ENCODE assay signal across 18 cellular contexts in genomic region chr7:148664319-148664718, GRCh38. TPM values are rescaled to one million over a fixed set of nuclear protein-coding genes. Genes with fewer than 3 reads are reported as not detected.
A peak's percentile ranks its signal among the peaks of the same experiment; 100 is the strongest.
DNase-seq lines count a peak whose midpoint lies in the region; ATAC-seq, FAIRE-seq and TF ChIP-seq lines count a peak whose summit lies in the region.
"Had no signal": no experiment of that assay in that cellular context is flagged by ENCODE, and none has a peak within 500 bp of the region (broad histone marks: within the 10 kb centered on the region; RNA-seq: fewer than 3 reads in every experiment).

No MANE protein-coding gene starts in this region.

- TF ChIP-seq RAD21 in HepG2 (CRISPR knock-in tag; IDR thresholded peaks at IDR 0.05), result no peak

- WGBS in H9 (ENCODE audit: extremely low coverage, insufficient read length, low lambda C conversion rate), result no CpG with 5 or more reads among the region's 6 CpGs
- WGBS in HepG2 (ENCODE audit: low lambda C conversion rate), result 16% methylated on average over 6 of the region's 6 CpGs

- POLR2A ChIA-PET in OCI-LY7 (lab: Charles Lee) (no interaction called here), HepG2 (lab: Yijun Ruan, JAX) (no interaction called here)

- H2BK12ac ChIP-seq in H9 (ENCODE audit: insufficient read length, low read depth, low read length), result no peak overlapping the region

- H4K5ac ChIP-seq in H9 (ENCODE audit: insufficient read length, low read depth, low read length), result no peak overlapping the region

- no peak overlapping the region for H3K27ac Mint-ChIP-seq in H9
- no peak overlapping the region for H3K27ac Mint-ChIP-seq in stimulated activated effector memory CD8-positive, alpha-beta T cell treated with anti-CD3 and anti-CD28 coated beads, Interleukin-12 subunit alpha, Interleukin-12 subunit beta, amount 100 ng/mL, for 72 hours
- H3K27ac Mint-ChIP-seq: CD4-positive, alpha-beta T cell; effector memory CD8-positive, alpha-beta T cell; stimulated activated memory B cell treated with anti-CD40 and anti-IgM and Interleukin-4, amounts not matched to agents 10 μg/mL and 1 μg/mL and 100 μg/mL, for 72 hours had no signal

- H2BK20ac ChIP-seq in H9 (ENCODE audit: low read depth, low read length, poor library complexity, severe bottlenecking), result no peak overlapping the region

- no peaks in the 10 kb centered on the region for H3K23me2 ChIP-seq in H9 (ENCODE audit: insufficient read length, low read depth, low read length, poor library complexity, severe bottlenecking)

- H3K9ac ChIP-seq in H9 (ENCODE audit: extremely low read depth, insufficient read length, low read length) (no peak overlapping the region), HepG2 (ENCODE audit: insufficient read depth, low read depth, low read length) (no peak overlapping the region)

- TF ChIP-seq POLR2A in HepG2 (IDR thresholded peaks at IDR 0.05; ENCODE audit: insufficient read depth in 1 of 2, low read depth in 2 of 2, low read length in 2 of 2), result no peak

- no peak overlapping the region for H4K91ac ChIP-seq in H9 (ENCODE audit: insufficient read length, low read depth, low read length)

- H3T11ph ChIP-seq in H9 (ENCODE audit: low read length), result no peak overlapping the region

- H2BK120ac ChIP-seq in H9 (ENCODE audit: low read depth, low read length, poor library complexity, severe bottlenecking), result no peak overlapping the region

- H3K79me1 ChIP-seq in H9 (ENCODE audit: insufficient read depth, low read depth, low read length, poor library complexity, severe bottlenecking), result no peaks in the 10 kb centered on the region

- H3K79me2 ChIP-seq in H9 (ENCODE audit: insufficient read depth, low read length) (no peaks in the 10 kb centered on the region), OCI-LY7 (ENCODE audit: insufficient read depth, low read depth, low read length) (no peaks in the 10 kb centered on the region), HepG2 (ENCODE audit: insufficient read depth, low read length) (no peaks in the 10 kb centered on the region)

- H3K4me1 ChIP-seq in H9 (ENCODE audit: insufficient read depth, low read length) (no peaks in the 10 kb centered on the region), right atrium auricular region (no peaks in the 10 kb centered on the region), OCI-LY7 (ENCODE audit: insufficient read depth, low read length, poor library complexity, severe bottlenecking) (no peaks in the 10 kb centered on the region), HepG2 (ENCODE audit: insufficient read depth, low read length) (no peaks in the 10 kb centered on the region)

- no peaks in the 10 kb centered on the region for H3K27me3 Mint-ChIP-seq in H9 (ENCODE audit: low read depth)
- H3K27me3 Mint-ChIP-seq: CD4-positive, alpha-beta T cell had no signal

- H2AK5ac ChIP-seq in H9 (ENCODE audit: insufficient read length, low read length), result no peak overlapping the region

- peaks cover 0 to 2% of the 10 kb centered on the region in 2 experiments; a peak in 1 of 4 replicates for H3K4me1 Mint-ChIP-seq in H9
- no peaks in the 10 kb centered on the region for H3K4me1 Mint-ChIP-seq in stimulated activated effector memory CD8-positive, alpha-beta T cell treated with anti-CD3 and anti-CD28 coated beads, Interleukin-12 subunit alpha, Interleukin-12 subunit beta, amount 100 ng/mL, for 72 hours
- H3K4me1 Mint-ChIP-seq: stimulated activated memory B cell treated with anti-CD40 and anti-IgM and Interleukin-4, amounts not matched to agents 10 μg/mL and 1 μg/mL and 100 μg/mL, for 72 hours had no signal

- H4K20me1 ChIP-seq in H9 (ENCODE audit: control insufficient read depth, insufficient read depth, insufficient read length) (no peaks in the 10 kb centered on the region), OCI-LY7 (ENCODE audit: insufficient read depth, low read length) (no peaks in the 10 kb centered on the region), HepG2 (ENCODE audit: insufficient read depth, low read length) (no peaks in the 10 kb centered on the region)

- no peak overlapping the region for H3K23ac ChIP-seq in H9 (ENCODE audit: insufficient read length, low read depth, low read length)

- CTCF ChIA-PET in OCI-LY7 (lab: Charles Lee; ENCODE audit: unreplicated experiment), result no interaction called here
- CTCF ChIA-PET in HepG2 (lab: Yijun Ruan, JAX; ENCODE audit: low intra/inter-chr PET ratio, low total read pairs), result no interaction called here

- H3K36me3 Mint-ChIP-seq in H9 (ENCODE audit: insufficient read depth in 1 of 3, low read depth in 3 of 3), result no peaks in the 10 kb centered on the region
- H3K36me3 Mint-ChIP-seq in stimulated activated effector memory CD8-positive, alpha-beta T cell treated with anti-CD3 and anti-CD28 coated beads, Interleukin-12 subunit alpha, Interleukin-12 subunit beta, amount 100 ng/mL, for 72 hours, result no peaks in the 10 kb centered on the region
- H3K36me3 Mint-ChIP-seq: stimulated activated memory B cell treated with anti-CD40 and anti-IgM and Interleukin-4, amounts not matched to agents 10 μg/mL and 1 μg/mL and 100 μg/mL, for 72 hours had no signal

- H3K36me3 ChIP-seq in right atrium auricular region, result no peaks in the 10 kb centered on the region
- no peaks in the 10 kb centered on the region for H3K36me3 ChIP-seq in OCI-LY7 (ENCODE audit: insufficient read depth, low read length)
- no peaks in the 10 kb centered on the region for H3K36me3 ChIP-seq in HepG2 (replicated peaks in 1 of 2; ENCODE audit: control insufficient read depth in 1 of 2, insufficient read depth in 2 of 2, low read length in 2 of 2)

- DNase-seq in H9 (no peak), choroid plexus epithelial cell (ENCODE audit: low read depth) (peak; percentile 91), right atrium auricular region (ENCODE audit: low spot score) (peak; percentile 61), stromal cell of bone marrow (ENCODE audit: low read depth) (peak; percentile 94), OCI-LY7 (ENCODE audit: low spot score) (no peak), HepG2 (ENCODE audit: low spot score) (no peak)
- no peak for DNase-seq in effector CD4-positive, alpha-beta T cell
- no peak for DNase-seq in stimulated activated effector memory CD8-positive, alpha-beta T cell treated with anti-CD3 and anti-CD28 coated beads, Interleukin-12 subunit alpha, Interleukin-12 subunit beta, amount 100 ng/mL, for 72 hours (ENCODE audit: low spot score in 2 of 2)
- DNase-seq: activated T-cell treated with anti-CD3 and anti-CD28 coated beads, Interleukin-2, amount 50 U/mL, for 1 hour; amniotic stem cell; CD4-positive, alpha-beta T cell; effector memory CD8-positive, alpha-beta T cell; GDM1; NCI-H345; PC-9; stimulated activated CD4-positive, alpha-beta T cell treated with anti-CD3 and anti-CD28 coated beads, Interleukin-2, amount 100 ng/mL, for 48 hours; T-helper 1 cell had no signal

- no peaks in the 10 kb centered on the region for H3K9me2 ChIP-seq in OCI-LY7 (ENCODE audit: insufficient read depth, low read length)

- no peak overlapping the region for H3K4me3 Mint-ChIP-seq in H9
- no peak overlapping the region for H3K4me3 Mint-ChIP-seq in stimulated activated effector memory CD8-positive, alpha-beta T cell treated with anti-CD3 and anti-CD28 coated beads, Interleukin-12 subunit alpha, Interleukin-12 subunit beta, amount 100 ng/mL, for 72 hours
- H3K4me3 Mint-ChIP-seq: CD4-positive, alpha-beta T cell; effector memory CD8-positive, alpha-beta T cell; stimulated activated memory B cell treated with anti-CD40 and anti-IgM and Interleukin-4, amounts not matched to agents 10 μg/mL and 1 μg/mL and 100 μg/mL, for 72 hours had no signal

- no TSS peak for BruUV-seq in OCI-LY7 (replicated peaks; lab: Mats Ljungman, UMichigan)
- BruUV-seq in HepG2 (replicated peaks; lab: Mats Ljungman, UMichigan), result no TSS peak

- H3K27me3 ChIP-seq in H9 (ENCODE audit: insufficient read depth, low read length), result no peaks in the 10 kb centered on the region
- H3K27me3 ChIP-seq in right atrium auricular region, result no peaks in the 10 kb centered on the region
- H3K27me3 ChIP-seq in HepG2 (ENCODE audit: control insufficient read depth in 1 of 2, insufficient read depth in 2 of 2, low read length in 2 of 2), result peaks cover 0 to 1% of the 10 kb centered on the region in 2 experiments; a peak in 2 of 5 replicates

- H4K8ac ChIP-seq in H9 (replicated peaks; ENCODE audit: insufficient read length, low read depth, low read length), result no peak overlapping the region

- in situ Hi-C loops in HepG2 (cut with HindIII; ENCODE audit: extremely low pct_ligation_motif_present, low pct_unique_long_range_greater_than_20kb), result no loop called here

- no peaks in the 10 kb centered on the region for H3K9me3 Mint-ChIP-seq in H9
- no peaks in the 10 kb centered on the region for H3K9me3 Mint-ChIP-seq in stimulated activated effector memory CD8-positive, alpha-beta T cell treated with anti-CD3 and anti-CD28 coated beads, Interleukin-12 subunit alpha, Interleukin-12 subunit beta, amount 100 ng/mL, for 72 hours
- H3K9me3 Mint-ChIP-seq: CD4-positive, alpha-beta T cell; effector memory CD8-positive, alpha-beta T cell had no signal

- 0 out of 2 replicates have a peak overlapping the region, but pooled peaks have one; percentile 56 for H3K14ac ChIP-seq in H9 (ENCODE audit: insufficient read depth, low read length)

- no peak for TF ChIP-seq EP300 in HepG2 (IDR thresholded peaks at IDR 0.05; ENCODE audit: low read depth in 2 of 2, low read length in 2 of 2)
- no peak for TF ChIP-seq EP300 in HepG2 (CRISPR knock-in tag; IDR thresholded peaks at IDR 0.05; ENCODE audit: borderline replicate concordance)

- H3K4ac ChIP-seq in H9 (ENCODE audit: low read depth, low read length), result no peak overlapping the region

- no peak overlapping the region for H2BK15ac ChIP-seq in H9 (ENCODE audit: low read depth, low read length)

- no peak overlapping the region for H3K4me2 ChIP-seq in H9 (ENCODE audit: insufficient read depth, insufficient read length, low read length)
- H3K4me2 ChIP-seq in OCI-LY7 (ENCODE audit: low read length), result no peak overlapping the region
- H3K4me2 ChIP-seq in HepG2 (ENCODE audit: low read depth, low read length), result no peak overlapping the region
- H3K4me2 ChIP-seq: PC-9 had no signal

- no peak for ATAC-seq in HepG2
- ATAC-seq in stimulated activated effector memory CD8-positive, alpha-beta T cell treated with anti-CD3 and anti-CD28 coated beads, Interleukin-12 subunit alpha, Interleukin-12 subunit beta, amount 100 ng/mL, for 72 hours, result no peak
- ATAC-seq: effector memory CD8-positive, alpha-beta T cell; stimulated activated memory B cell treated with anti-CD40 and anti-IgM and Interleukin-4, amounts not matched to agents 10 μg/mL and 1 μg/mL and 100 μg/mL, for 72 hours had no signal

- H3K56ac ChIP-seq in H9 (ENCODE audit: insufficient read length, low read depth, low read length), result no peak overlapping the region

- H2BK5ac ChIP-seq in H9 (ENCODE audit: insufficient read length, low read length), result no peak overlapping the region

- H2AFZ ChIP-seq in H9 (ENCODE audit: low read length), result peak overlapping the region; percentile 45
- H2AFZ ChIP-seq in OCI-LY7 (ENCODE audit: low read length), result no peak overlapping the region
- H2AFZ ChIP-seq in HepG2 (ENCODE audit: low read length), result no peak overlapping the region
- H2AFZ ChIP-seq: PC-9 had no signal

- H3K27ac ChIP-seq in H9 (ENCODE audit: insufficient read length, low read depth, low read length) (no peak overlapping the region), right atrium auricular region (no peak overlapping the region), OCI-LY7 (ENCODE audit: low read depth, low read length, poor library complexity, severe bottlenecking) (no peak overlapping the region), HepG2 (ENCODE audit: extremely low read length, insufficient read depth, low read length) (no peak overlapping the region)
- H3K27ac ChIP-seq: PC-9 had no signal

- H3K9me3 ChIP-seq in H9 (ENCODE audit: control insufficient read depth, low read depth, low read length) (no peaks in the 10 kb centered on the region), right atrium auricular region (no peaks in the 10 kb centered on the region), OCI-LY7 (ENCODE audit: low read length) (no peaks in the 10 kb centered on the region), HepG2 (ENCODE audit: low read length) (no peaks in the 10 kb centered on the region)

- intact Hi-C loops in OCI-LY7 (cut with micrococcal nuclease; ENCODE audit: unreplicated experiment), result no loop called here
- intact Hi-C loops in HepG2 (cut with micrococcal nuclease; ENCODE audit: unreplicated experiment), result no loop called here

- no peak overlapping the region for H3K18ac ChIP-seq in H9 (ENCODE audit: insufficient read length, low read depth, low read length)

- FAIRE-seq in HepG2 (lab: Jason Lieb, UNC), result no peak

- TF ChIP-seq CTCF in H9 (conservative IDR thresholded peaks at IDR 0.05) (no peak), choroid plexus epithelial cell (conservative IDR thresholded peaks at IDR 0.05; ENCODE audit: low read depth, low read length) (no peak), right atrium auricular region (IDR thresholded peaks at IDR 0.05) (no peak), OCI-LY7 (conservative IDR thresholded peaks at IDR 0.05; ENCODE audit: low read length) (no peak), HepG2 (CRISPR knock-in tag; IDR thresholded peaks at IDR 0.05) (no peak)

- H3K4me3 ChIP-seq in choroid plexus epithelial cell (ENCODE audit: low read depth, low read length) (no peak overlapping the region), right atrium auricular region (no peak overlapping the region), OCI-LY7 (ENCODE audit: low read depth, low read length, poor library complexity, severe bottlenecking) (no peak overlapping the region), HepG2 (replicated peaks in 1 of 3; ENCODE audit: insufficient read depth in 1 of 3, low read depth in 2 of 3, low read length in 3 of 3) (no peak overlapping the region)
- H3K4me3 ChIP-seq: PC-9 had no signal

RNA-seq across cellular contexts. Expression of gene CUL1, which starts 34.4 kb away (rescaled TPM):
- total RNA-seq in H9 (2021) (70.7 and 72.3 TPM in 2 replicates), right atrium auricular region (10 to 100 TPM; 40.2 to 46.7 TPM), OCI-LY7 (2022) (53.1 and 56.6 TPM in 2 replicates), HepG2 (2016; rRNA removed; fragmentation: Illumina TruSeq; extraction: Trizol) (45.9 and 80.4 TPM in 2 replicates)
- total RNA-seq in OCI-LY7 (2014; rRNA removed; shearing (Covaris generic)), result 36.7 and 40.5 TPM in 2 replicates
- 10.9 and 12.4 TPM in 2 replicates for total RNA-seq in HepG2 (2016; cell fraction: cytosol; rRNA removed; fragmentation: Illumina TruSeq; extraction: Trizol; ENCODE audit: low read depth)
- 46.4 and 78.8 TPM in 2 replicates for total RNA-seq in HepG2 (2016; cell fraction: insoluble cytoplasmic fraction; rRNA removed; fragmentation: Illumina TruSeq; extraction: Trizol)
- 32.7 and 35.8 TPM in 2 replicates for total RNA-seq in HepG2 (2016; cell fraction: membrane; rRNA removed; fragmentation: Illumina TruSeq; extraction: Trizol)
- total RNA-seq in HepG2 (2016; cell fraction: nucleus; rRNA removed; fragmentation: Illumina TruSeq; extraction: Trizol), result 32.2 and 36.2 TPM in 2 replicates
- 27.6 and 30.1 TPM in 2 replicates for polyA plus RNA-seq in HepG2 (2011; rRNA removed)
- polyA plus RNA-seq in HepG2 (2011; cell fraction: cytosol; rRNA removed), result 18.4 and 25.3 TPM in 2 replicates
- 13.1 and 15.9 TPM in 2 replicates for polyA plus RNA-seq in HepG2 (2011; cell fraction: nucleus; rRNA removed)
- polyA plus RNA-seq in HepG2 (2012), result 31.9 and 36.9 TPM in 2 replicates
- polyA plus RNA-seq in HepG2 (2016; cell fraction: cytosol; fragmentation: Illumina TruSeq; extraction: Trizol; ENCODE audit: low read depth), result 7.9 and 9.9 TPM in 2 replicates
- 82.8 and 83.4 TPM in 2 replicates for polyA plus RNA-seq in HepG2 (2016; cell fraction: insoluble cytoplasmic fraction; fragmentation: Illumina TruSeq; extraction: Trizol; ENCODE audit: low read depth)
- 20.2 and 22.6 TPM in 2 replicates for polyA plus RNA-seq in HepG2 (2016; cell fraction: membrane; fragmentation: Illumina TruSeq; extraction: Trizol; ENCODE audit: low read depth)
- 45.2 and 47.0 TPM in 2 replicates for polyA plus RNA-seq in HepG2 (2016; cell fraction: nucleus; fragmentation: Illumina TruSeq; extraction: Trizol; ENCODE audit: insufficient read depth, low read depth)
- 16.1 and 32.8 TPM in 2 replicates for polyA minus RNA-seq in HepG2 (2011; rRNA and poly(A)+ RNA removed; ENCODE audit: low replicate concordance)
- 22.8 and 24.1 TPM in 2 replicates for polyA minus RNA-seq in HepG2 (2011; cell fraction: cytosol; rRNA and poly(A)+ RNA removed)
- 25.6 and 32.2 TPM in 2 replicates for polyA minus RNA-seq in HepG2 (2011; cell fraction: nucleus; rRNA and poly(A)+ RNA removed)

Comparison
In these comparisons a context has a peak if more than half of its experiments do, and no peak if none do; other contexts are left out.
1. DNase-seq: peak in choroid plexus epithelial cell (single experiment), right atrium auricular region (single experiment) and stromal cell of bone marrow (single experiment); none in H9 (single experiment), OCI-LY7 (single experiment), effector CD4-positive, alpha-beta T cell (single experiment), HepG2 (single experiment) and stimulated activated effector memory CD8-positive, alpha-beta T cell treated with anti-CD3 and anti-CD28 coated beads, Interleukin-12 subunit alpha, Interleukin-12 subunit beta, amount 100 ng/mL, for 72 hours (0 of 2).